Comparison of ENCODE assay signal across 14 cellular contexts in the genomic region with DNA sequence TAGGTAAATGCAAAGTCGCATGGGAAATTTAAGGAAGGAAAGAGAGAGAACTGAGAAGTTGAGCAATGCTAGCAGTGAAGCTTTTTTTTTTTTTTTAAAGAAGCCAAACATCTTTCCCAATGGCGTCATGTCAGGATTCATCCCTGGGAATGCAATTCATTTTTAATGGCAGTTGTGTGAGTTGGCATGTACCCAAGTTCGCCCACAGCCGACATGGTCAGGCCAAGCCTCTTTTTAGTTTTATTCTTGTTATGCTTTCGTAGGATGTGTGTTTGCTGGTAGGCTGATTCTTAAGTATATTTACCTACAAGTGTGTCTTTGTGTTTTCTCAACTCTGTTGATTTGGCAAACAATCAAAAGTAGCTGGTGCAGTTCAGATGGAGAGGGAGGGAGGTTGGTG.
DNase-seq lines count a peak whose midpoint lies in the region; ATAC-seq and TF ChIP-seq lines count a peak whose summit lies in the region.
"Had no signal": no experiment of that assay in that cellular context is flagged by ENCODE, and none has a peak within 500 bp of the region (broad histone marks: within the 10 kb centered on the region; RNA-seq: fewer than 3 reads in every experiment).

No MANE protein-coding gene starts in this region.

- H3K27ac Mint-ChIP-seq in stimulated activated naive CD8-positive, alpha-beta T cell treated with anti-CD3 and anti-CD28 coated beads, Interleukin-15, amount 100 ng/mL, for 72 hours: no peak overlapping the region
- H3K27ac Mint-ChIP-seq: activated naive CD4-positive, alpha-beta T cell treated with anti-CD3 and anti-CD28 coated beads, Interleukin-2, amount 50 U/mL, for 24 hours; natural killer cell had no signal

- DNase-seq in NCI-H2107 treated with DMSO at 0.1 percent for 48 hours (lab: John Stamatoyannopoulos, UW; ENCODE audit: unreplicated experiment) (peak; percentile 34), NCI-H2107 (lab: John Stamatoyannopoulos, UW) (no peak), NCI-H1417 treated with DMSO at 0.1 percent for 48 hours (lab: John Stamatoyannopoulos, UW) (peak; percentile 4), mammary epithelial cell (peak; percentile 73), skeletal muscle cell (ENCODE audit: low read depth) (peak; percentile 68), activated gamma-delta T cell (lab: John Stamatoyannopoulos, UW) (no peak), GM19238 (ENCODE audit: insufficient read length, low spot score) (no peak)
- no peak for DNase-seq in stimulated activated naive CD8-positive, alpha-beta T cell treated with anti-CD3 and anti-CD28 coated beads, Interleukin-15, amount 100 ng/mL, for 72 hours
- DNase-seq: Kasumi-1, natural killer cell, T1000 had no signal

- H3K9me3 ChIP-seq in mammary epithelial cell (replicated peaks; ENCODE audit: insufficient read depth, low read length): no peaks in the 10 kb centered on the region

- H3K4me3 ChIP-seq in mammary epithelial cell (replicated peaks in 1 of 3; ENCODE audit: insufficient read depth in 1 of 3, low read depth in 2 of 3, low read length in 3 of 3) (no peak overlapping the region), skeletal muscle cell (ENCODE audit: low read depth, low read length) (no peak overlapping the region)
- H3K4me3 ChIP-seq: skin epidermis had no signal

- H3K4me3 Mint-ChIP-seq in stimulated activated naive CD8-positive, alpha-beta T cell treated with anti-CD3 and anti-CD28 coated beads, Interleukin-15, amount 100 ng/mL, for 72 hours: no peak overlapping the region
- H3K4me3 Mint-ChIP-seq: activated naive CD4-positive, alpha-beta T cell treated with anti-CD3 and anti-CD28 coated beads, Interleukin-2, amount 50 U/mL, for 24 hours; natural killer cell had no signal

- H3K4me1 ChIP-seq in mammary epithelial cell (ENCODE audit: insufficient read depth, low read length): peaks cover 13% of the 10 kb centered on the region

- no peak for ATAC-seq in stimulated activated naive CD8-positive, alpha-beta T cell treated with anti-CD3 and anti-CD28 coated beads, Interleukin-15, amount 100 ng/mL, for 72 hours
- ATAC-seq: foreskin keratinocyte, natural killer cell had no signal

- intact Hi-C loops in mammary epithelial cell (cut with micrococcal nuclease): no loop called here

- TF ChIP-seq CTCF in mammary epithelial cell (conservative IDR thresholded peaks at IDR 0.05 in 1 of 2, IDR thresholded peaks at IDR 0.05 in 1 of 2; ENCODE audit: extremely low read depth in 1 of 2, insufficient read depth in 1 of 2, low read depth in 1 of 2, low read length in 2 of 2): no peak

- H3K27me3 ChIP-seq in mammary epithelial cell (ENCODE audit: insufficient read depth, low read length): no peaks in the 10 kb centered on the region
- H3K27me3 ChIP-seq: foreskin keratinocyte had no signal

- no peaks in the 10 kb centered on the region for H3K4me1 Mint-ChIP-seq in stimulated activated naive CD8-positive, alpha-beta T cell treated with anti-CD3 and anti-CD28 coated beads, Interleukin-15, amount 100 ng/mL, for 72 hours
- H3K4me1 Mint-ChIP-seq: activated naive CD4-positive, alpha-beta T cell treated with anti-CD3 and anti-CD28 coated beads, Interleukin-2, amount 50 U/mL, for 24 hours had no signal

- CTCF ChIA-PET in mammary epithelial cell (lab: Charles Lee; ENCODE audit: low non-redundant PET): interaction anchor here (0.6 kb wide), 1 partner anchor 130 kb away, joined by 4 read pairs; no protein-coding TSS in a partner anchor

- H3K36me3 ChIP-seq in mammary epithelial cell (ENCODE audit: insufficient read depth, low read length): no peaks in the 10 kb centered on the region

- H2AFZ ChIP-seq in mammary epithelial cell (ENCODE audit: low read depth, low read length): no peak overlapping the region

- 4% methylated on average over 5 of the region's 5 CpGs for WGBS in mammary epithelial cell (ENCODE audit: low coverage, missing lambda C conversion rate)

- H3K4me2 ChIP-seq in mammary epithelial cell (ENCODE audit: insufficient read depth, low read depth, low read length): peak overlapping the region; percentile 40

- H3K79me2 ChIP-seq in mammary epithelial cell (ENCODE audit: insufficient read depth, low read length): no peaks in the 10 kb centered on the region

- no peak overlapping the region for H3K27ac ChIP-seq in mammary epithelial cell (ENCODE audit: insufficient read depth, low read depth, low read length)
- H3K27ac ChIP-seq: foreskin keratinocyte, skin epidermis had no signal

- H3K9me3 Mint-ChIP-seq in stimulated activated naive CD8-positive, alpha-beta T cell treated with anti-CD3 and anti-CD28 coated beads, Interleukin-15, amount 100 ng/mL, for 72 hours: no peaks in the 10 kb centered on the region
- H3K9me3 Mint-ChIP-seq: activated naive CD4-positive, alpha-beta T cell treated with anti-CD3 and anti-CD28 coated beads, Interleukin-2, amount 50 U/mL, for 24 hours; natural killer cell had no signal

- peaks cover 8% of the 10 kb centered on the region for H3K27me3 Mint-ChIP-seq in stimulated activated naive CD8-positive, alpha-beta T cell treated with anti-CD3 and anti-CD28 coated beads, Interleukin-15, amount 100 ng/mL, for 72 hours
- H3K27me3 Mint-ChIP-seq: activated naive CD4-positive, alpha-beta T cell treated with anti-CD3 and anti-CD28 coated beads, Interleukin-2, amount 50 U/mL, for 24 hours had no signal

- in situ Hi-C loops in mammary epithelial cell (cut with MboI; ENCODE audit: low sequenced_read_pairs in 2 of 2): no loop called here

- H4K20me1 ChIP-seq in mammary epithelial cell (ENCODE audit: insufficient read depth, low read length): no peaks in the 10 kb centered on the region

- BruUV-seq in mammary epithelial cell (replicated peaks; lab: Mats Ljungman, UMichigan): no TSS peak

- H3K9ac ChIP-seq in mammary epithelial cell (ENCODE audit: insufficient read depth, low read length): no peak overlapping the region

- dilution Hi-C loops in mammary epithelial cell (cut with HindIII; ENCODE audit: low sequenced_read_pairs): no loop called here

Comparison
In these comparisons a context has a peak if more than half of its experiments do, and no peak if none do; other contexts are left out.
1. DNase-seq: peak in NCI-H2107 treated with DMSO at 0.1 percent for 48 hours (single experiment), NCI-H1417 treated with DMSO at 0.1 percent for 48 hours (single experiment), mammary epithelial cell (single experiment) and skeletal muscle cell (single experiment); none in NCI-H2107 (single experiment), activated gamma-delta T cell (single experiment), stimulated activated naive CD8-positive, alpha-beta T cell treated with anti-CD3 and anti-CD28 coated beads, Interleukin-15, amount 100 ng/mL, for 72 hours (0 of 2) and GM19238 (single experiment).